ENCODE assay signal across 8 cellular contexts in the genomic region with DNA sequence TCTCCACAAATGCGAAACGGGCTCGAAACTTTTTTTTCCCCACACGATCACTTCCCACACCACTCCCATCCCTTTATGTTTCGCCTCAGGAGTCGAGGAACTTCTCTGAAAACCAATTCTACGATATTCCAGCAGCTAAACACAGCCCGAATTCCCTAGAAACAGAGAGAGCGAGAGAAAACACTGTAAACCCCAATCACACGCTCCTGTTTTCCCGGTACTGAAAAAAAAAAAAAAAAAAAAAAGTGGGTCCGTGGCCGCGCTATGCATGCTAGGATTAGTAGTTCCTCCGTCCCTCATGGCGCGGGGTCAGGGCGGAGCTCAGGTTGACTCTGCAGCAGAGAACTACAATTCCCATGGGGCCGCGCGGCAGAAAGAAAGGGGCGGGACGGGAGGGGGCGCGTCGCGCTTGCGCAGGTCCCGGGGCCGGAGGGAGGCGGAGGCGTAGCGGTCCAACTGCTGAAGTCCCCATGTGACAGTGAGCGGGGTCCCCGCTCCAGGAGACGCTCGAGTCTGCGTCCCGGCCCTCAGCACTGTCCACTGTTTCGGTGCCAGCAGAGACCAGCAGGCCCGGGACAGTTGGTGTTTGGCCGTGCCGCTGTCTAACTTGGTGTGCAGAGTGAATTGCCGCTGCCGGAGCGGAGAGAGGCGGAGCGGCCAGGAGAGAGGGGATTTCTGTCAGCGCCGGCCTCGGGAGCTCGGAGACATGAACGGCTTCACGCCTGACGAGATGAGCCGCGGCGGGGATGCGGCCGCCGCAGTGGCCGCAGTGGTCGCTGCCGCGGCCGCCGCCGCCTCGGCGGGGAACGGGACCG. TPM values are rescaled to one million over a fixed set of nuclear protein-coding genes. Genes with fewer than 3 reads are reported as not detected.
DNase-seq lines count a peak whose midpoint lies in the region; ATAC-seq and TF ChIP-seq lines count a peak whose summit lies in the region.

A gene with protein sequence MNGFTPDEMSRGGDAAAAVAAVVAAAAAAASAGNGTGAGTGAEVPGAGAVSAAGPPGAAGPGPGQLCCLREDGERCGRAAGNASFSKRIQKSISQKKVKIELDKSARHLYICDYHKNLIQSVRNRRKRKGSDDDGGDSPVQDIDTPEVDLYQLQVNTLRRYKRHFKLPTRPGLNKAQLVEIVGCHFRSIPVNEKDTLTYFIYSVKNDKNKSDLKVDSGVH (plus strand): TSS at position 478 of the 815 bp plus-strand sequence. CDS start 229 bp downstream, at position 707.

- WGBS in prostate gland = under 1% methylated on average over 58 of the region's 72 CpGs
- WGBS in urinary bladder = under 1% methylated on average over 72 of the region's 72 CpGs

- ATAC-seq in GM18498 (IDR thresholded peaks at IDR 0.05; ENCODE audit: unreplicated experiment) (peak; percentile 74), HG02938 (IDR thresholded peaks at IDR 0.05; ENCODE audit: unreplicated experiment) (peak; percentile 71), left ventricle myocardium superior (peak; percentile 96)

- intact Hi-C loops in left ventricle myocardium superior (cut with micrococcal nuclease) (loop anchor here (1.0 kb wide), 1 partner anchor 36 kb away; a partner anchor contains a TSS), prostate gland (cut with DNase I) (loop anchor here (1.0 kb wide), 1 partner anchor 36 kb away; a partner anchor contains a TSS)

- H3K9me3 ChIP-seq in prostate gland = no peaks in the 10 kb centered on the region

- H3K4me1 ChIP-seq in prostate gland (replicated peaks) = no peaks in the 10 kb centered on the region
- no peaks in the 10 kb centered on the region for H3K4me1 ChIP-seq in urinary bladder (ENCODE audit: insufficient read depth)

- DNase-seq in NCI-H187 (lab: John Stamatoyannopoulos, UW) = peak; percentile 74 to 93
- DNase-seq in T-helper 2 cell = peak; percentile 89 to 99 (median 95)
- DNase-seq in left ventricle myocardium superior = peak; percentile 99
- DNase-seq in prostate gland (ENCODE audit: low spot score) = peak; percentile 98

- peak in 1 of 4 experiments; percentile 17 for TF ChIP-seq CTCF in prostate gland (IDR thresholded peaks at IDR 0.05)

- H3K27me3 ChIP-seq in prostate gland (replicated peaks; ENCODE audit: insufficient read depth) = no peaks in the 10 kb centered on the region

- peak; percentile 99 for TF ChIP-seq POLR2A in prostate gland (IDR thresholded peaks at IDR 0.05)

- peak within 1 kb of the TSS; percentile 96 for H3K27ac ChIP-seq in angular gyrus (ENCODE audit: low read depth, low read length)
- peak within 1 kb of the TSS; percentile 94 to 97 for H3K27ac ChIP-seq in prostate gland
- H3K27ac ChIP-seq in urinary bladder (ENCODE audit: low read depth) = peak within 1 kb of the TSS; percentile 87

- H3K4me3 ChIP-seq in prostate gland (peak within 1 kb of the TSS; percentile 81 to 92), urinary bladder (ENCODE audit: low read depth, low read length) (peak within 1 kb of the TSS; percentile 90)

- H3K36me3 ChIP-seq in prostate gland (no peaks in the 10 kb centered on the region), urinary bladder (ENCODE audit: insufficient read depth) (no peaks in the 10 kb centered on the region)

RNA-seq across cellular contexts. Expression of the gene that starts here (rescaled TPM):
- 15.1 TPM for total RNA-seq in left ventricle myocardium superior
- 10 to 100 TPM; 34.9 to 39.0 TPM for total RNA-seq in prostate gland
- 16.6 TPM for total RNA-seq in urinary bladder
- polyA plus RNA-seq in urinary bladder = 24.8 TPM

Comparison
In these comparisons a context has a peak if more than half of its experiments do, and no peak if none do; other contexts are left out.
1. Peak in every context shown above with its lines: DNase-seq, ATAC-seq, H3K4me3 ChIP-seq and H3K27ac ChIP-seq.